Comparison of ENCODE assay signal across 20 cellular contexts in genomic region chr12:57767876-57768275, GRCh38. TPM values are rescaled to one million over a fixed set of nuclear protein-coding genes. Genes with fewer than 3 reads are reported as not detected.
DNase-seq lines count a peak whose midpoint lies in the region; ATAC-seq and TF ChIP-seq lines count a peak whose summit lies in the region.
"Had no signal": no experiment of that assay in that cellular context is flagged by ENCODE, and none has a peak within 500 bp of the region (broad histone marks: within the 10 kb centered on the region; RNA-seq: fewer than 3 reads in every experiment).

No MANE protein-coding gene starts in this region.

- peaks cover 75% of the 10 kb centered on the region for H3K36me3 Mint-ChIP-seq in activated T-helper 17 cell treated with anti-CD3 and anti-CD28 coated beads, Interleukin-2, amount 50 U/mL, for 72 hours (ENCODE audit: low read depth)

- no peaks in the 10 kb centered on the region for H3K9me3 Mint-ChIP-seq in activated T-helper 17 cell treated with anti-CD3 and anti-CD28 coated beads, Interleukin-2, amount 50 U/mL, for 72 hours
- H3K9me3 Mint-ChIP-seq: CD4-positive, alpha-beta T cell had no signal

- no peak for ATAC-seq in activated T-helper 17 cell treated with anti-CD3 and anti-CD28 coated beads, Interleukin-2, amount 50 U/mL, for 72 hours (replicated peaks)
- ATAC-seq: A549 had no signal

- POLR2A ChIA-PET in RWPE1 (lab: Yijun Ruan, JAX; ENCODE audit: low non-redundant PET): no interaction called here

- DNase-seq in RWPE1 (ENCODE audit: low spot score) (no peak), mesenteric fat pad (ENCODE audit: low spot score) (peak; percentile 8), activated T-cell treated with anti-CD3 and anti-CD28 coated beads for 4 hours (no peak), NOMO-1 treated with dmso at 0.1 percent for 144 hours (lab: John Stamatoyannopoulos, UW; ENCODE audit: unreplicated experiment) (no peak), foreskin melanocyte (no peak)
- DNase-seq in stimulated activated CD4-positive, alpha-beta T cell treated with anti-CD3 and anti-CD28 coated beads, Interleukin-15, amount 100 ng/mL, for 24 hours: no peak
- DNase-seq: 8988T; ACHN; AML-193; BE2C; CD4-positive, alpha-beta T cell; CD8-positive, alpha-beta memory T cell; DMS53; DMS79 treated with DMSO at 0.1 percent for 48 hours; GF-D8; GOT3 had no signal

- no peak for TF ChIP-seq CTCF in 22Rv1 (IDR thresholded peaks at IDR 0.05)
- no peak for TF ChIP-seq CTCF in RWPE1 (conservative IDR thresholded peaks at IDR 0.05; ENCODE audit: low read depth)

- H3K4me1 Mint-ChIP-seq in activated T-helper 17 cell treated with anti-CD3 and anti-CD28 coated beads, Interleukin-2, amount 50 U/mL, for 72 hours: peaks cover 32% of the 10 kb centered on the region

- CTCF ChIA-PET in RWPE1 (lab: Yijun Ruan, JAX): interaction anchor here (2.3 kb wide), 1 partner anchor 15 kb away, joined by 9 read pairs; the partner anchor contains the start of gene TSFM

- H3K4me3 Mint-ChIP-seq in activated T-helper 17 cell treated with anti-CD3 and anti-CD28 coated beads, Interleukin-2, amount 50 U/mL, for 72 hours: peak overlapping the region; percentile 93

- H3K27ac ChIP-seq in 22Rv1 (peak overlapping the region; percentile 83), RWPE1 (peak overlapping the region; percentile 89)
- H3K27ac ChIP-seq: A549; BLaER1 treated with 17β-estradiol and CSF1 and Interleukin-3, amounts not matched to agents 10 nM and 100 nM had no signal

- no peak overlapping the region for H3K27ac Mint-ChIP-seq in activated T-helper 17 cell treated with anti-CD3 and anti-CD28 coated beads, Interleukin-2, amount 50 U/mL, for 72 hours
- H3K27ac Mint-ChIP-seq: CD4-positive, alpha-beta T cell; CD8-positive, alpha-beta memory T cell had no signal

- no peaks in the 10 kb centered on the region for H3K27me3 Mint-ChIP-seq in activated T-helper 17 cell treated with anti-CD3 and anti-CD28 coated beads, Interleukin-2, amount 50 U/mL, for 72 hours

RNA-seq across cellular contexts. Expression of gene CYP27B1, which starts 1.0 kb away (rescaled TPM):
- total RNA-seq in activated T-helper 17 cell treated with anti-CD3 and anti-CD28 coated beads, Interleukin-2, amount 50 U/mL, for 72 hours: 10 to 100 TPM; 14.4 to 14.7 TPM
- 1.8 TPM for total RNA-seq in mesenteric fat pad

RNA-seq across cellular contexts. Expression of gene METTL1, which starts 4.0 kb away (rescaled TPM):
- 10 to 100 TPM; 19.0 to 39.5 TPM for total RNA-seq in activated T-helper 17 cell treated with anti-CD3 and anti-CD28 coated beads, Interleukin-2, amount 50 U/mL, for 72 hours
- 32.8 TPM for total RNA-seq in mesenteric fat pad

RNA-seq across cellular contexts. Expression of gene EEF1AKMT3, which starts 4.5 kb away (rescaled TPM):
- total RNA-seq in activated T-helper 17 cell treated with anti-CD3 and anti-CD28 coated beads, Interleukin-2, amount 50 U/mL, for 72 hours: 10 to 100 TPM in 1 of 2 donors, 1 to 10 TPM in 1; 5.4 to 11.5 TPM
- 7.2 TPM for total RNA-seq in mesenteric fat pad

RNA-seq across cellular contexts. Expression of gene MARCHF9, which starts 13.0 kb away (rescaled TPM):
- total RNA-seq in activated T-helper 17 cell treated with anti-CD3 and anti-CD28 coated beads, Interleukin-2, amount 50 U/mL, for 72 hours: 10 to 100 TPM; 22.5 to 26.9 TPM
- 11.3 TPM for total RNA-seq in mesenteric fat pad

RNA-seq across cellular contexts. Expression of gene TSFM, which starts 14.7 kb away (rescaled TPM):
- total RNA-seq in activated T-helper 17 cell treated with anti-CD3 and anti-CD28 coated beads, Interleukin-2, amount 50 U/mL, for 72 hours: 10 to 100 TPM; 30.7 to 63.8 TPM
- 32.7 TPM for total RNA-seq in mesenteric fat pad
